Comparison of ENCODE assay signal across 11 cellular contexts in genomic region chr1:91555074-91555730, GRCh38. TPM values are rescaled to one million over a fixed set of nuclear protein-coding genes. Genes with fewer than 3 reads are reported as not detected.
DNase-seq lines count a peak whose midpoint lies in the region; ATAC-seq and TF ChIP-seq lines count a peak whose summit lies in the region.
"Had no signal": no experiment of that assay in that cellular context is flagged by ENCODE, and none has a peak within 500 bp of the region (broad histone marks: within the 10 kb centered on the region; RNA-seq: fewer than 3 reads in every experiment).

No MANE protein-coding gene starts in this region.

- H3K4me1 Mint-ChIP-seq in activated naive CD4-positive, alpha-beta T cell treated with anti-CD3 and anti-CD28 coated beads for 36 hours (ENCODE audit: low read depth), result peaks cover 66% of the 10 kb centered on the region
- peaks cover 96% of the 10 kb centered on the region for H3K4me1 Mint-ChIP-seq in activated CD4-positive, alpha-beta memory T cell treated with anti-CD3 and anti-CD28 coated beads, Interleukin-2, amount 10 ng/mL, durations not matched to agents 7 days and 5 days

- H3K27ac Mint-ChIP-seq in activated naive CD4-positive, alpha-beta T cell treated with anti-CD3 and anti-CD28 coated beads for 36 hours, result peak overlapping the region; percentile 90
- peak overlapping the region; percentile 97 for H3K27ac Mint-ChIP-seq in activated CD4-positive, alpha-beta memory T cell treated with anti-CD3 and anti-CD28 coated beads, Interleukin-2, amount 10 ng/mL, durations not matched to agents 7 days and 5 days

- H3K4me3 Mint-ChIP-seq in activated naive CD4-positive, alpha-beta T cell treated with anti-CD3 and anti-CD28 coated beads for 36 hours, result peak overlapping the region; percentile 26
- peak overlapping the region; percentile 43 for H3K4me3 Mint-ChIP-seq in activated CD4-positive, alpha-beta memory T cell treated with anti-CD3 and anti-CD28 coated beads, Interleukin-2, amount 10 ng/mL, durations not matched to agents 7 days and 5 days

- H3K9me3 ChIP-seq in stomach (no peaks in the 10 kb centered on the region), ascending aorta (no peaks in the 10 kb centered on the region)
- H3K9me3 ChIP-seq: suprapubic skin had no signal

- no peak for TF ChIP-seq POLR2A in stomach (IDR thresholded peaks at IDR 0.05)

- H3K36me3 Mint-ChIP-seq in activated naive CD4-positive, alpha-beta T cell treated with anti-CD3 and anti-CD28 coated beads for 36 hours (ENCODE audit: low read depth), result no peaks in the 10 kb centered on the region
- H3K36me3 Mint-ChIP-seq in activated CD4-positive, alpha-beta memory T cell treated with anti-CD3 and anti-CD28 coated beads, Interleukin-2, amount 10 ng/mL, durations not matched to agents 7 days and 5 days (ENCODE audit: low read depth), result peaks cover 40% of the 10 kb centered on the region

- H3K27me3 ChIP-seq in stomach, result no peaks in the 10 kb centered on the region
- no peaks in the 10 kb centered on the region for H3K27me3 ChIP-seq in ascending aorta
- H3K27me3 ChIP-seq: suprapubic skin had no signal

- H3K4me3 ChIP-seq in fibroblast of the aortic adventitia (ENCODE audit: low read depth, low read length) (no peak overlapping the region), stomach (no peak overlapping the region), ascending aorta (no peak overlapping the region)
- H3K4me3 ChIP-seq: suprapubic skin had no signal

- CTCF ChIA-PET in activated naive CD4-positive, alpha-beta T cell treated with anti-CD3 and anti-CD28 coated beads for 36 hours (lab: Charles Lee), result interaction anchor here (0.6 to 0.8 kb wide), 3 partner anchors 136 to 379 kb away, joined by 3 to 5 read pairs (median 4); no protein-coding TSS in a partner anchor
- CTCF ChIA-PET in activated CD4-positive, alpha-beta memory T cell treated with anti-CD3 and anti-CD28 coated beads, Interleukin-2, amount 10 ng/mL, durations not matched to agents 7 days and 5 days (lab: Charles Lee), result interaction anchor here (1.4 kb wide), 1 partner anchor 43 kb away, joined by 7 read pairs; no protein-coding TSS in a partner anchor

- H3K4me1 ChIP-seq in stomach (peaks cover 0 to 22% (median 2%) of the 10 kb centered on the region in 4 donors), ascending aorta (peaks cover 3 to 9% of the 10 kb centered on the region in 2 donors)

- H3K9me3 Mint-ChIP-seq in activated naive CD4-positive, alpha-beta T cell treated with anti-CD3 and anti-CD28 coated beads for 36 hours, result peaks cover 2% of the 10 kb centered on the region
- H3K9me3 Mint-ChIP-seq in activated CD4-positive, alpha-beta memory T cell treated with anti-CD3 and anti-CD28 coated beads, Interleukin-2, amount 10 ng/mL, durations not matched to agents 7 days and 5 days, result peaks cover 18% of the 10 kb centered on the region

- DNase-seq in activated naive CD4-positive, alpha-beta T cell treated with anti-CD3 and anti-CD28 coated beads for 36 hours, result no peak
- DNase-seq in activated naive CD4-positive, alpha-beta T cell (lab: John Stamatoyannopoulos, UW), result no peak
- no peak for DNase-seq in activated CD4-positive, alpha-beta memory T cell treated with anti-CD3 and anti-CD28 coated beads, Interleukin-2, amount 10 ng/mL, durations not matched to agents 7 days and 5 days
- DNase-seq in fibroblast of the aortic adventitia (ENCODE audit: low read depth) (peak; percentile 58), stomach (no peak), ascending aorta (ENCODE audit: low spot score in 2 of 2) (no peak), NOMO-1 treated with DMSO at 0.1 percent for 48 hours (lab: John Stamatoyannopoulos, UW; ENCODE audit: unreplicated experiment) (no peak)
- DNase-seq: amygdala, NCI-H146 had no signal

- no peak for TF ChIP-seq EP300 in stomach (IDR thresholded peaks at IDR 0.05)

- H3K36me3 ChIP-seq in stomach (no peaks in the 10 kb centered on the region), ascending aorta (no peaks in the 10 kb centered on the region)
- H3K36me3 ChIP-seq: suprapubic skin had no signal

- H3K27ac ChIP-seq in stomach (peak overlapping the region in 4 of 5 donors; percentile 22 to 57 (median 40)), ascending aorta (no peak overlapping the region)
- H3K27ac ChIP-seq: suprapubic skin had no signal

- TF ChIP-seq CTCF in fibroblast of the aortic adventitia (IDR thresholded peaks at IDR 0.05; ENCODE audit: insufficient read depth, low read length) (peak; percentile 23), stomach (IDR thresholded peaks at IDR 0.05) (no peak), ascending aorta (IDR thresholded peaks at IDR 0.05) (no peak)

- intact Hi-C loops in activated naive CD4-positive, alpha-beta T cell treated with anti-CD3 and anti-CD28 coated beads for 36 hours (cut with micrococcal nuclease), result loop anchor here (5.0 to 10.0 kb wide), 6 partner anchors 533 to 1920 kb away; partner anchors contain the start of genes GFI1, LRRC8C, RPL5 and ZNF644
- intact Hi-C loops in stomach (cut with DNase I; ENCODE audit: low total_unique reads), result no loop called here
- intact Hi-C loops in ascending aorta (cut with DNase I), result no loop called here

- POLR2A ChIA-PET in activated CD4-positive, alpha-beta memory T cell treated with anti-CD3 and anti-CD28 coated beads, Interleukin-2, amount 10 ng/mL, durations not matched to agents 7 days and 5 days (lab: Charles Lee), result interaction anchor here (0.8 to 1.6 kb wide), 5 partner anchors 11 to 319 kb away, joined by 3 to 5 read pairs (median 3); no protein-coding TSS in a partner anchor

- no peaks in the 10 kb centered on the region for H3K27me3 Mint-ChIP-seq in activated naive CD4-positive, alpha-beta T cell treated with anti-CD3 and anti-CD28 coated beads for 36 hours (ENCODE audit: low read depth)
- no peaks in the 10 kb centered on the region for H3K27me3 Mint-ChIP-seq in activated CD4-positive, alpha-beta memory T cell treated with anti-CD3 and anti-CD28 coated beads, Interleukin-2, amount 10 ng/mL, durations not matched to agents 7 days and 5 days

- WGBS in stomach, 5 donors, result 51 to 75% (median 64%) methylated on average over 7 of the region's 7 CpGs

- no peak for ATAC-seq in HG02981 (IDR thresholded peaks at IDR 0.05; ENCODE audit: unreplicated experiment)

RNA-seq across cellular contexts. Expression of gene CDC7, which starts 54.6 kb away (rescaled TPM):
- 10 to 100 TPM; 27.0 TPM for total RNA-seq in activated naive CD4-positive, alpha-beta T cell treated with anti-CD3 and anti-CD28 coated beads for 36 hours
- total RNA-seq in activated CD4-positive, alpha-beta memory T cell treated with anti-CD3 and anti-CD28 coated beads, Interleukin-2, amount 10 ng/mL, durations not matched to agents 7 days and 5 days, result 10 to 100 TPM; 26.7 to 28.1 TPM
- 3.8 and 15.5 TPM in 2 replicates for total RNA-seq in fibroblast of the aortic adventitia (ENCODE audit: low replicate concordance)
- 1 to 10 TPM in 4 of 5 donors, not detected in 1; 1.3 to 6.6 (median 2.2) TPM for total RNA-seq in stomach
- polyA plus RNA-seq in stomach, result 1 to 10 TPM; 1.4 to 3.1 (median 2.1) TPM
- 2.7 TPM for total RNA-seq in ascending aorta

Comparison
In these comparisons a context has a peak if more than half of its experiments do, and no peak if none do; other contexts are left out.
1. H3K27ac ChIP-seq: peak in stomach (4 of 5); none in ascending aorta (0 of 2).